Comparison of ENCODE assay signal across 14 cellular contexts in the genomic region with DNA sequence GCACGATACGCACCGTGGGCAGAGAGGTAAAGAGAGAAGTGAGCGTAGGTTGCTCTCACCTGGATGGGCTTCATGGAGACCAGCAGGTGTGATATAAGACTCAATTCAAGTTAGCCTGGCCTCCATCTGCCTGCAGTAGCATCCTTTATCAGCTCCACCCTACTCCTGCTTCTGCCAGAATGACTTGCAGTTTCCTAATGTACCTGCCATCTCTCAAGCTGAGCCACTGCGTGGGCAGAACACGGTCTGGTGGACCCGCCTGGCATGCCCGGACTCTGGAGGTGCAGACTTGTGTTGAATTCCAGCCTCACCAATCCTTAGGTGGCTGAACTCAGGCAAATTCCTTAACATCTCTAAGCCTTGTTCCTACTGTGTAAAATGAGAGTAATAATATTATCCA.
A peak's percentile ranks its signal among the peaks of the same experiment; 100 is the strongest.
DNase-seq lines count a peak whose midpoint lies in the region; ATAC-seq and TF ChIP-seq lines count a peak whose summit lies in the region.
"Had no signal": no experiment of that assay in that cellular context is flagged by ENCODE, and none has a peak within 500 bp of the region (broad histone marks: within the 10 kb centered on the region; RNA-seq: fewer than 3 reads in every experiment).

No MANE protein-coding gene starts in this region.

- no peak overlapping the region for H3K4ac ChIP-seq in mesenchymal stem cell (ENCODE audit: low read depth in 1 of 2, low read length in 2 of 2)

- no peak overlapping the region for H3K4me2 ChIP-seq in mesenchymal stem cell (ENCODE audit: low read length, poor library complexity, severe bottlenecking)

- no peak overlapping the region for H3K18ac ChIP-seq in mesenchymal stem cell (ENCODE audit: low read depth in 1 of 2, low read length in 2 of 2)

- H3K9me3 ChIP-seq in mesenchymal stem cell (ENCODE audit: control insufficient read depth, low read length) = peaks cover 13% of the 10 kb centered on the region
- no peaks in the 10 kb centered on the region for H3K9me3 ChIP-seq in sigmoid colon
- H3K9me3 ChIP-seq: pancreas, Peyer's patch, suprapubic skin had no signal

- H3K9ac ChIP-seq in mesenchymal stem cell (ENCODE audit: low read length) = no peak overlapping the region

- no peaks in the 10 kb centered on the region for H3K36me3 ChIP-seq in mesenchymal stem cell (ENCODE audit: control insufficient read depth in 1 of 2, insufficient read depth in 2 of 2, low read depth in 1 of 2, low read length in 2 of 2)
- H3K36me3 ChIP-seq in sigmoid colon = no peaks in the 10 kb centered on the region
- H3K36me3 ChIP-seq: pancreas, Peyer's patch, suprapubic skin had no signal

- H3K27ac ChIP-seq in mesenchymal stem cell (ENCODE audit: low read length, poor library complexity, severe bottlenecking) (no peak overlapping the region), sigmoid colon (no peak overlapping the region)
- H3K27ac ChIP-seq: pancreas, Peyer's patch, suprapubic skin had no signal

- DNase-seq in mesenchymal stem cell (no peak), globus pallidus (ENCODE audit: low spot score) (no peak), sigmoid colon (no peak)
- DNase-seq: activated CD4-positive, CD25-positive, alpha-beta regulatory T cell; activated naive CD8-positive, alpha-beta T cell treated with anti-CD3 and anti-CD28 coated beads, Interleukin-2, amount 10 ng/mL, durations not matched to agents 7 days and 5 days; NCI-H2227 treated with DMSO at 0.1 percent for 48 hours; pancreas; Peyer's patch; stimulated activated CD4-positive, alpha-beta T cell treated with anti-CD3 and anti-CD28 coated beads, Interleukin-12 subunit alpha, Interleukin-12 subunit beta, amount 100 ng/mL, for 4 hours had no signal

- no peak overlapping the region for H3K14ac ChIP-seq in mesenchymal stem cell (ENCODE audit: low read length in 2 of 2)

- no peak for TF ChIP-seq CTCF in sigmoid colon (IDR thresholded peaks at IDR 0.05)

- intact Hi-C loops in sigmoid colon (cut with DNase I) = no loop called here

- H3K79me1 ChIP-seq in mesenchymal stem cell (replicated peaks; ENCODE audit: low read length, poor library complexity, severe bottlenecking) = no peaks in the 10 kb centered on the region

- H4K8ac ChIP-seq in mesenchymal stem cell (ENCODE audit: low read length) = no peak overlapping the region

- no peak overlapping the region for H3K23ac ChIP-seq in mesenchymal stem cell (ENCODE audit: low read length in 2 of 2)

- H2BK120ac ChIP-seq in mesenchymal stem cell (ENCODE audit: low read depth, low read length) = no peak overlapping the region

- H2BK5ac ChIP-seq in mesenchymal stem cell (ENCODE audit: low read depth, low read length, poor library complexity, severe bottlenecking) = no peak overlapping the region

- no peak overlapping the region for H2AK5ac ChIP-seq in mesenchymal stem cell (ENCODE audit: low read length, severe bottlenecking)

- H4K91ac ChIP-seq in mesenchymal stem cell (ENCODE audit: low read length) = no peak overlapping the region

- no peak for TF ChIP-seq EP300 in sigmoid colon (IDR thresholded peaks at IDR 0.05)

- H3K4me1 ChIP-seq in mesenchymal stem cell (ENCODE audit: control insufficient read depth, insufficient read depth, low read depth, low read length) (peaks cover 8% of the 10 kb centered on the region), sigmoid colon (no peaks in the 10 kb centered on the region)
- H3K4me1 ChIP-seq: Peyer's patch had no signal

- ATAC-seq in GM18511 (IDR thresholded peaks at IDR 0.05; ENCODE audit: unreplicated experiment) (peak; percentile 28), GM21529 (IDR thresholded peaks at IDR 0.05; ENCODE audit: unreplicated experiment) (peak; percentile 35), HG03432 (IDR thresholded peaks at IDR 0.05; ENCODE audit: unreplicated experiment) (peak; percentile 13), GM18868 (IDR thresholded peaks at IDR 0.05; ENCODE audit: unreplicated experiment) (no peak)

- no peaks in the 10 kb centered on the region for H3K27me3 ChIP-seq in mesenchymal stem cell (ENCODE audit: control insufficient read depth in 1 of 2, insufficient read depth in 1 of 2, low read length in 2 of 2)
- no peaks in the 10 kb centered on the region for H3K27me3 ChIP-seq in sigmoid colon
- H3K27me3 ChIP-seq: pancreas, Peyer's patch, suprapubic skin had no signal

- WGBS in mesenchymal stem cell = 96% methylated on average over 8 of the region's 8 CpGs
- WGBS in sigmoid colon, 2 donors = 86 to 96% methylated on average over 8 of the region's 8 CpGs

- no peak overlapping the region for H2BK12ac ChIP-seq in mesenchymal stem cell (ENCODE audit: low read length in 2 of 2)

- H3K4me3 ChIP-seq in mesenchymal stem cell (ENCODE audit: insufficient read depth in 1 of 2, low read depth in 1 of 2, low read length in 2 of 2) (no peak overlapping the region), sigmoid colon (no peak overlapping the region)
- H3K4me3 ChIP-seq: pancreas, Peyer's patch, suprapubic skin had no signal

- no peak for TF ChIP-seq POLR2A in sigmoid colon (IDR thresholded peaks at IDR 0.05)

- peak overlapping the region; percentile 51 for H2AFZ ChIP-seq in mesenchymal stem cell (ENCODE audit: low read depth, low read length)

- H2BK15ac ChIP-seq in mesenchymal stem cell (ENCODE audit: low read depth, poor library complexity, severe bottlenecking) = no peak overlapping the region
